Comparison of ENCODE assay signal across 9 cellular contexts in the genomic region with DNA sequence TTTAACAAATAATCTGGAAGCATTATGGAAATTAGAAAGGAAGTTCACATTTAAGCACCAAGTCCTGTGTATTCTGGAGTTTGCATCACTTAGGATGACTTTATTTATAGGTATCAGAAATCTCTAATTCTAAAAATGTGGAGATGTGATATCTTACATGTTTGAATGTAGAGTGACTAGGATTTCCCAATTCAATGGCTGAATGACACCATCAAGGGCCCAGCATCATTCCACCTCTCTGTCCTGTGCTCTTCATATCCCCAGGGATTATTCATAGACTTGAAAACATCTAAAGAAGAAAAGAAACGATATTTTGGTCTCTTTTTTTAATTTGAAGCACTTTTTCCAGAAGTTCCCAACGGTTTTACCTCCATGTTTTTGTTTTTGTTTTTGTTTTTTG.
"Had no signal": no experiment of that assay in that cellular context is flagged by ENCODE, and none has a peak within 500 bp of the region (broad histone marks: within the 10 kb centered on the region; RNA-seq: fewer than 3 reads in every experiment).

No MANE protein-coding gene starts in this region.

- H3K4me3 Mint-ChIP-seq: IgD-negative memory B cell had no signal

- FAIRE-seq: HepG2, HTR-8/SVneo had no signal

- H3K27ac Mint-ChIP-seq: IgD-negative memory B cell had no signal

- ATAC-seq: HepG2 had no signal

- H3K4me2 ChIP-seq: KMS-11 had no signal

- DNase-seq: IMR-90, Karpas-422, KBM-7, KG1 had no signal

- H3K4me1 Mint-ChIP-seq: IgD-negative memory B cell had no signal

- H3K36me3 Mint-ChIP-seq: IgD-negative memory B cell had no signal

- H3K27me3 Mint-ChIP-seq: IgD-negative memory B cell had no signal

- H3K27ac ChIP-seq: HL-60, KMS-11 had no signal

- H3K9ac ChIP-seq: KMS-11 had no signal
